8 cellular contexts compared by ENCODE assay signal in the genomic region with DNA sequence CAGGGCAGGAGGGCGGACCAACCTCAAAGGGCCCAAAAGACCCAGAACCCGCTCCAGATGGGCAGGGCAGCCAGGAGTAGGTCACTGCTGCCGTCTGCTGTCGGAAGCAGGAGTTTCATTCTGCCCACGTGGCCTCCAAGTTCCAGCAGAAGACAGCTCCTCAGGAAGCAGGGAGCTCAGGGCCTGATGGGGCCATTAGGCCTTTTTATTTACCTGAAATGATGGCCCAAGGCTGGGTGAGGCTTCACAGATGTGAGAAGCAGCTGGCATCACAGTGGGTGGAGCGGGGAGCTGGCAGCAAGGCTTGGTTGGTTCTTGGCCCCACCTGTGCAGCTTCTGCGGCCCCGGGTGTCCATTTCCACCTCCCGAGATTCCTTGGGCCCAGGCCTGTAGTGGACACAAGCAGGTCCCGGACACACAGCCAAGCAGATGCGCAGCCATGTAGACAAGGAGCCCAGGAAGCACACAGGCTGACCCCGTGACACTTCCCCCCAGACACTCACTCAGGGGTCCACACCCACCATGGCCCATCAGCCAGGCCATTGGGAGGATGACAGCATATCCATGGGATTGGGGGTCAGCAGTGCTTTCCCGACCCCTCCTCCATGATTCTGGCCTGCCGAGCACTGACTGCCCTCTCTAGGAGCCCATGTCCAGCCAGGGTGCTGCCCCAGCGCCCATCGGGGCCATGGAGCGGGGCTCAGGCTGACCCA. TPM values are rescaled to one million over a fixed set of nuclear protein-coding genes. Genes with fewer than 3 reads are reported as not detected.
DNase-seq lines count a peak whose midpoint lies in the region; ATAC-seq and TF ChIP-seq lines count a peak whose summit lies in the region.

No MANE protein-coding gene starts in this region.

- H3K4me1 ChIP-seq in HCT116 (ENCODE audit: control insufficient read depth in 1 of 2, insufficient read depth in 2 of 2, low read length in 2 of 2), result peaks cover 0 to 10% of the 10 kb centered on the region in 2 experiments; a peak in 3 of 4 replicates
- peaks cover 0 to 4% of the 10 kb centered on the region in 2 donors for H3K4me1 ChIP-seq in lung (ENCODE audit: control insufficient read depth in 2 of 2, insufficient read depth in 2 of 2, low read length in 2 of 2)
- H3K4me1 ChIP-seq in SJCRH30, result peaks cover 5% of the 10 kb centered on the region; the same call in 1 of the 2 replicates

- POLR2A ChIA-PET in AG04449 (lab: Yijun Ruan, JAX), result no interaction called here
- POLR2A ChIA-PET in HCT116 (lab: Charles Lee), result no interaction called here

- H3K36me3 Mint-ChIP-seq in chondrocyte (ENCODE audit: low read depth), result no peaks in the 10 kb centered on the region

- no peaks in the 10 kb centered on the region for H3K79me2 ChIP-seq in HCT116 (ENCODE audit: insufficient read depth, low read length)

- TF ChIP-seq CTCF in AG04449 (IDR thresholded peaks at IDR 0.05; ENCODE audit: insufficient read depth, low read length, missing control alignments) (peak; percentile 83), HCT116 (IDR thresholded peaks at IDR 0.05 in 2 of 3, conservative IDR thresholded peaks at IDR 0.05 in 1 of 3; ENCODE audit: borderline replicate concordance in 1 of 3, insufficient read depth in 1 of 3, low read depth in 2 of 3, low read length in 2 of 3) (peak in 2 of 3 experiments; percentile 39 to 46; a peak in 3 of 6 replicates), chondrocyte (IDR thresholded peaks at IDR 0.05) (peak; percentile 66), lung (IDR thresholded peaks at IDR 0.05; ENCODE audit: control extremely low read depth, extremely low read depth) (peak; percentile 23)

- TF ChIP-seq POLR2A in HCT116 (IDR thresholded peaks at IDR 0.05; ENCODE audit: borderline replicate concordance, extremely low read depth, insufficient read depth, insufficient read length), result no peak

- H4K20me1 ChIP-seq in HCT116 (ENCODE audit: insufficient read depth), result no peaks in the 10 kb centered on the region

- H3K27me3 ChIP-seq in HCT116 (ENCODE audit: insufficient read depth, low read length), result no peaks in the 10 kb centered on the region
- no peaks in the 10 kb centered on the region for H3K27me3 ChIP-seq in lung (ENCODE audit: control insufficient read depth, insufficient read depth)
- no peaks in the 10 kb centered on the region for H3K27me3 ChIP-seq in SJCRH30

- H3K4me3 ChIP-seq in AG04449 (ENCODE audit: low read depth, low read length) (no peak overlapping the region), HCT116 (replicated peaks in 1 of 2; ENCODE audit: low read depth in 1 of 2, low read length in 2 of 2) (no peak overlapping the region), lung (no peak overlapping the region), SJCRH30 (no peak overlapping the region)

- H2AFZ ChIP-seq in HCT116 (ENCODE audit: low read depth, low read length, poor library complexity, severe bottlenecking), result no peak overlapping the region

- H3K36me3 ChIP-seq in HCT116 (ENCODE audit: control insufficient read depth in 1 of 2, insufficient read depth in 2 of 2, low read length in 2 of 2) (no peaks in the 10 kb centered on the region), lung (ENCODE audit: control insufficient read depth in 2 of 2, insufficient read depth in 2 of 2, low read length in 2 of 2) (no peaks in the 10 kb centered on the region), SJCRH30 (no peaks in the 10 kb centered on the region)

- H3K27ac ChIP-seq in HCT116 (ENCODE audit: low read depth, low read length) (no peak overlapping the region), lung (ENCODE audit: low read depth in 1 of 2, low read length in 1 of 2) (no peak overlapping the region), SJCRH30 (no peak overlapping the region)

- H3K27me3 Mint-ChIP-seq in chondrocyte (ENCODE audit: low read depth), result no peaks in the 10 kb centered on the region

- H3K9me2 ChIP-seq in HCT116 (ENCODE audit: insufficient read depth), result no peaks in the 10 kb centered on the region

- no peaks in the 10 kb centered on the region for H3K4me1 Mint-ChIP-seq in chondrocyte (ENCODE audit: low read depth)

- H3K4me3 Mint-ChIP-seq in chondrocyte (ENCODE audit: unreplicated experiment), result no peak overlapping the region

- no peak overlapping the region for H3K9ac ChIP-seq in HCT116 (ENCODE audit: low read length)

- WGBS in lung, 2 donors, result 75 to 77% methylated on average over 17 of the region's 17 CpGs

- H3K4me2 ChIP-seq in HCT116 (ENCODE audit: low read length), result no peak overlapping the region

- no peaks in the 10 kb centered on the region for H3K9me3 Mint-ChIP-seq in chondrocyte (ENCODE audit: low read depth)

- intact Hi-C loops in HCT116 (cut with micrococcal nuclease), result no loop called here

- RAD21 ChIA-PET in HCT116 (lab: Charles Lee; ENCODE audit: low non-redundant PET in 1 of 2, low total read pairs in 2 of 2, uncharacterized antibody in 2 of 2, unreplicated experiment in 2 of 2), result no interaction called here

- BruUV-seq in HCT116 (replicated peaks; lab: Mats Ljungman, UMichigan), result no TSS peak

- TF ChIP-seq RAD21 in HCT116 (IDR thresholded peaks at IDR 0.05; ENCODE audit: low read depth), result no peak

- CTCF ChIA-PET in AG04449 (lab: Yijun Ruan, JAX) (interaction anchor here (0.6 to 2.1 kb wide), 20 partner anchors 10 to 288 kb away, joined by 3 to 13 read pairs (median 4); a partner anchor contains a TSS), HCT116 (lab: Charles Lee) (interaction anchor here (0.7 to 1.3 kb wide), 5 partner anchors 84 to 383 kb away, joined by 3 read pairs; no protein-coding TSS in a partner anchor)

- ATAC-seq in HCT116 (peak; percentile 37), lung (ENCODE audit: insufficient read depth, low FRiP score) (no peak), HG02759 (IDR thresholded peaks at IDR 0.05; ENCODE audit: unreplicated experiment) (no peak), GM21528 (IDR thresholded peaks at IDR 0.05; ENCODE audit: low FRiP score, unreplicated experiment) (no peak)

- DNase-seq in AG04449 (ENCODE audit: low read depth, low spot score) (no peak), HCT116 (ENCODE audit: low read depth, low spot score) (peak; percentile 12), chondrocyte (ENCODE audit: low spot score) (peak; percentile 70), lung (ENCODE audit: low spot score) (no peak), occipital lobe (lab: John Stamatoyannopoulos, UW) (no peak), SJCRH30 (no peak)

- H3K9me3 ChIP-seq in HCT116 (ENCODE audit: control insufficient read depth in 1 of 2, insufficient read depth in 1 of 2, low read depth in 1 of 2, low read length in 2 of 2) (no peaks in the 10 kb centered on the region), lung (ENCODE audit: control insufficient read depth in 2 of 2, insufficient read depth in 1 of 2, low read length in 1 of 2) (no peaks in the 10 kb centered on the region), SJCRH30 (replicated peaks) (no peaks in the 10 kb centered on the region)

- no peak overlapping the region for H3K27ac Mint-ChIP-seq in chondrocyte (ENCODE audit: unreplicated experiment)

TF ChIP-seq in HCT116, 20 proteins besides CTCF, POLR2A, EP300 and RAD21 (continues in another document):
- TF ChIP-seq CEBPB (IDR thresholded peaks at IDR 0.05; ENCODE audit: low read depth) (no peak), EZH2 (IDR thresholded peaks at IDR 0.05) (no peak), SP1 (IDR thresholded peaks at IDR 0.05; ENCODE audit: low read depth) (no peak), ELF1 (IDR thresholded peaks at IDR 0.05; ENCODE audit: borderline replicate concordance, low read depth) (no peak)
- TF ChIP-seq, protein P1, sequence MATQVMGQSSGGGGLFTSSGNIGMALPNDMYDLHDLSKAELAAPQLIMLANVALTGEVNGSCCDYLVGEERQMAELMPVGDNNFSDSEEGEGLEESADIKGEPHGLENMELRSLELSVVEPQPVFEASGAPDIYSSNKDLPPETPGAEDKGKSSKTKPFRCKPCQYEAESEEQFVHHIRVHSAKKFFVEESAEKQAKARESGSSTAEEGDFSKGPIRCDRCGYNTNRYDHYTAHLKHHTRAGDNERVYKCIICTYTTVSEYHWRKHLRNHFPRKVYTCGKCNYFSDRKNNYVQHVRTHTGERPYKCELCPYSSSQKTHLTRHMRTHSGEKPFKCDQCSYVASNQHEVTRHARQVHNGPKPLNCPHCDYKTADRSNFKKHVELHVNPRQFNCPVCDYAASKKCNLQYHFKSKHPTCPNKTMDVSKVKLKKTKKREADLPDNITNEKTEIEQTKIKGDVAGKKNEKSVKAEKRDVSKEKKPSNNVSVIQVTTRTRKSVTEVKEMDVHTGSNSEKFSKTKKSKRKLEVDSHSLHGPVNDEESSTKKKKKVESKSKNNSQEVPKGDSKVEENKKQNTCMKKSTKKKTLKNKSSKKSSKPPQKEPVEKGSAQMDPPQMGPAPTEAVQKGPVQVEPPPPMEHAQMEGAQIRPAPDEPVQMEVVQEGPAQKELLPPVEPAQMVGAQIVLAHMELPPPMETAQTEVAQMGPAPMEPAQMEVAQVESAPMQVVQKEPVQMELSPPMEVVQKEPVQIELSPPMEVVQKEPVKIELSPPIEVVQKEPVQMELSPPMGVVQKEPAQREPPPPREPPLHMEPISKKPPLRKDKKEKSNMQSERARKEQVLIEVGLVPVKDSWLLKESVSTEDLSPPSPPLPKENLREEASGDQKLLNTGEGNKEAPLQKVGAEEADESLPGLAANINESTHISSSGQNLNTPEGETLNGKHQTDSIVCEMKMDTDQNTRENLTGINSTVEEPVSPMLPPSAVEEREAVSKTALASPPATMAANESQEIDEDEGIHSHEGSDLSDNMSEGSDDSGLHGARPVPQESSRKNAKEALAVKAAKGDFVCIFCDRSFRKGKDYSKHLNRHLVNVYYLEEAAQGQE (IDR thresholded peaks at IDR 0.05; ENCODE audit: low read depth), result no peak
- TF ChIP-seq, protein P2, sequence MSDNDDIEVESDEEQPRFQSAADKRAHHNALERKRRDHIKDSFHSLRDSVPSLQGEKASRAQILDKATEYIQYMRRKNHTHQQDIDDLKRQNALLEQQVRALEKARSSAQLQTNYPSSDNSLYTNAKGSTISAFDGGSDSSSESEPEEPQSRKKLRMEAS (IDR thresholded peaks at IDR 0.05), result no peak

RNA-seq across cellular contexts. Expression of a gene that starts 26.4 kb away (rescaled TPM):
- total RNA-seq in HCT116 (2021; ENCODE audit: unreplicated experiment) (0.93 TPM), chondrocyte (1.7 to 2.2 TPM (median 2.0 TPM) in 3 replicates), lung (10 to 100 TPM in 1 of 2 donors, 1 to 10 TPM in 1; 1.1 to 11.3 TPM), occipital lobe (0.16 TPM)
- 0.32 and 0.34 TPM in 2 replicates for polyA plus RNA-seq in HCT116 (2012)
- 10 to 100 TPM in 1 of 2 donors, 1 to 10 TPM in 1; 2.7 to 10.1 TPM for polyA plus RNA-seq in lung
- 0.04 TPM in 1 of 2 replicates, not detected in the other for total RNA-seq in SJCRH30 (2014; rRNA removed; shearing (Covaris generic))

Comparison
In these comparisons a context has a peak if more than half of its experiments do, and no peak if none do; other contexts are left out.
1. DNase-seq: peak in HCT116 (single experiment) and chondrocyte (single experiment); none in AG04449 (single experiment), lung (single experiment), occipital lobe (single experiment) and SJCRH30 (0 of 2).
2. CTCF ChIP-seq: peak in every context shown above with its lines; median percentile 83 in AG04449; 66 in chondrocyte; 42 in HCT116; 23 in lung.